14 cellular contexts compared by ENCODE assay signal in genomic region chr3:67461667-67462142, GRCh38.
DNase-seq lines count a peak whose midpoint lies in the region; ATAC-seq and TF ChIP-seq lines count a peak whose summit lies in the region.
"Had no signal": no experiment of that assay in that cellular context is flagged by ENCODE, and none has a peak within 500 bp of the region (broad histone marks: within the 10 kb centered on the region; RNA-seq: fewer than 3 reads in every experiment).

No MANE protein-coding gene starts in this region.

- H3K4me2 ChIP-seq in GM23248 (ENCODE audit: unreplicated experiment) = no peak overlapping the region
- H3K4me2 ChIP-seq in SK-N-SH = peak overlapping the region; percentile 64

- TF ChIP-seq RAD21 in SK-N-SH (IDR thresholded peaks at IDR 0.05; ENCODE audit: low read length) = no peak

- H3K4me3 ChIP-seq in GM23248 (no peak overlapping the region), SK-N-SH (ENCODE audit: low read depth in 2 of 2, low read length in 1 of 2) (no peak overlapping the region), fibroblast of pulmonary artery (replicated peaks; ENCODE audit: low read depth, low read length) (no peak overlapping the region)
- H3K4me3 ChIP-seq: adrenal gland, MG63, skin epidermis had no signal

- CTCF ChIA-PET in SK-N-SH (lab: Yijun Ruan, JAX) = no interaction called here

- ATAC-seq in GM18870 (IDR thresholded peaks at IDR 0.05; ENCODE audit: unreplicated experiment) (no peak), GM21381 (IDR thresholded peaks at IDR 0.05; ENCODE audit: unreplicated experiment) (no peak), GM21786 (IDR thresholded peaks at IDR 0.05; ENCODE audit: unreplicated experiment) (no peak)

- H3K36me3 ChIP-seq in GM23248 (ENCODE audit: low read depth) (no peaks in the 10 kb centered on the region), SK-N-SH (replicated peaks in 1 of 2; ENCODE audit: control insufficient read depth in 1 of 2, insufficient read depth in 2 of 2, low read length in 1 of 2) (no peaks in the 10 kb centered on the region)
- H3K36me3 ChIP-seq: adrenal gland, MG63 had no signal

- H3K9ac ChIP-seq in GM23248 (no peak overlapping the region), SK-N-SH (peak overlapping the region; percentile 51; the same call in 1 of the 2 replicates)

- no peak for TF ChIP-seq CTCF in SK-N-SH (IDR thresholded peaks at IDR 0.05)
- no peak for TF ChIP-seq CTCF in fibroblast of pulmonary artery (IDR thresholded peaks at IDR 0.05; ENCODE audit: low read length, missing control alignments)

- H3K9me2 ChIP-seq in GM23248 (ENCODE audit: insufficient read depth) (no peaks in the 10 kb centered on the region), SK-N-SH (no peaks in the 10 kb centered on the region)

- DNase-seq in AG08395 (ENCODE audit: low spot score) (peak; percentile 48), GM23248 (peak; percentile 10), SK-N-SH (no peak), fibroblast of pulmonary artery (ENCODE audit: low read depth) (peak; percentile 55), DMS79 treated with DMSO at 0.1 percent for 48 hours (lab: John Stamatoyannopoulos, UW) (no peak)
- DNase-seq: activated CD4-positive, alpha-beta T cell treated with anti-CD3 and anti-CD28 coated beads, Interleukin-2, amount 50 U/mL, for 48 hours; adrenal gland; CD4-positive, CD25-positive, alpha-beta regulatory T cell; MG63; NCI-H774 had no signal

- H2AFZ ChIP-seq in GM23248 = no peak overlapping the region
- peak overlapping the region; percentile 9; the same call in 1 of the 2 replicates for H2AFZ ChIP-seq in SK-N-SH (ENCODE audit: low read depth)

- H3K4me1 ChIP-seq in GM23248 (ENCODE audit: insufficient read depth) = peaks cover 9% of the 10 kb centered on the region; the same call in 1 of the 2 replicates
- peaks cover 5 to 24% of the 10 kb centered on the region in 2 experiments for H3K4me1 ChIP-seq in SK-N-SH (ENCODE audit: control insufficient read depth in 1 of 2, insufficient read depth in 2 of 2, low read depth in 1 of 2, low read length in 1 of 2)
- H3K4me1 ChIP-seq: adrenal gland had no signal

- H4K20me1 ChIP-seq in GM23248 (ENCODE audit: insufficient read depth) (0 out of 2 replicates have a peak, but pooled peaks cover 4% of the 10 kb centered on the region), SK-N-SH (ENCODE audit: insufficient read depth) (no peaks in the 10 kb centered on the region)

- no peaks in the 10 kb centered on the region for H3K27me3 ChIP-seq in GM23248 (replicated peaks; ENCODE audit: insufficient read depth)
- H3K27me3 ChIP-seq in SK-N-SH (ENCODE audit: insufficient read depth) = no peaks in the 10 kb centered on the region
- H3K27me3 ChIP-seq: adrenal gland, MG63 had no signal

- no peaks in the 10 kb centered on the region for H3K79me2 ChIP-seq in GM23248 (ENCODE audit: insufficient read depth)
- H3K79me2 ChIP-seq in SK-N-SH (ENCODE audit: insufficient read depth) = no peaks in the 10 kb centered on the region

- in situ Hi-C loops in GM23248 (cut with MboI) = no loop called here

- H3F3A ChIP-seq in GM23248 (ENCODE audit: insufficient read depth) (no peaks in the 10 kb centered on the region), SK-N-SH (replicated peaks; ENCODE audit: insufficient read depth) (peaks cover 20% of the 10 kb centered on the region)

- POLR2A ChIA-PET in SK-N-SH (lab: Yijun Ruan, JAX) = no interaction called here

- H3K9me3 ChIP-seq in GM23248 (ENCODE audit: low read depth) (no peaks in the 10 kb centered on the region), SK-N-SH (no peaks in the 10 kb centered on the region)
- H3K9me3 ChIP-seq: adrenal gland, MG63 had no signal

- peak in 1 of 2 experiments; percentile 65; a peak in 1 of 4 replicates for TF ChIP-seq EP300 in SK-N-SH (IDR thresholded peaks at IDR 0.05; ENCODE audit: borderline replicate concordance in 1 of 2, low read depth in 1 of 2, low read length in 1 of 2)

- H3K27ac ChIP-seq in GM23248 (no peak overlapping the region), SK-N-SH (ENCODE audit: low read depth in 2 of 2, low read length in 1 of 2) (peak overlapping the region; percentile 50 to 87)
- H3K27ac ChIP-seq: adrenal gland, skin epidermis had no signal

- 65 to 66% methylated on average over 3 of the region's 3 CpGs for WGBS in GM23248 (ENCODE audit: low coverage in 1 of 2, low lambda C conversion rate in 2 of 2, missing lambda C conversion rate in 2 of 2), 2 experiments
- WGBS in SK-N-SH (ENCODE audit: low lambda C conversion rate) = 20% methylated on average over 3 of the region's 3 CpGs

TF ChIP-seq in SK-N-SH, 30 proteins besides CTCF, POLR2A, EP300 and RAD21 (continues in another document):
- TF ChIP-seq ELF1 (IDR thresholded peaks at IDR 0.05) (no peak), GABPA (IDR thresholded peaks at IDR 0.05; ENCODE audit: low read depth) (no peak), MAX (IDR thresholded peaks at IDR 0.05; ENCODE audit: low read depth) (no peak), CHD2 (IDR thresholded peaks at IDR 0.05; ENCODE audit: low read length, partially characterized antibody) (no peak), SIN3A (IDR thresholded peaks at IDR 0.05; ENCODE audit: borderline replicate concordance, low read depth, low read length) (no peak), POLR2AphosphoS5 (IDR thresholded peaks at IDR 0.05; ENCODE audit: low read depth, low read length) (0 out of 2 replicates have a peak, but pooled peaks have one; percentile 18), FOXJ3 (CRISPR knock-in tag; IDR thresholded peaks at IDR 0.05) (no peak), NRF1 (IDR thresholded peaks at IDR 0.05; ENCODE audit: low read depth, low read length) (no peak), FOSL2 (IDR thresholded peaks at IDR 0.05; ENCODE audit: borderline replicate concordance, low read depth) (peak; percentile 53; the same call in 1 of the 2 replicates), TAF1 (IDR thresholded peaks at IDR 0.05; ENCODE audit: borderline replicate concordance, low read depth, low read length) (no peak), NFIC (IDR thresholded peaks at IDR 0.05; ENCODE audit: borderline replicate concordance) (peak; percentile 63; the same call in 1 of the 2 replicates), MEF2A (IDR thresholded peaks at IDR 0.05; ENCODE audit: borderline replicate concordance, low read depth) (no peak), TEAD4 (IDR thresholded peaks at IDR 0.05; ENCODE audit: borderline replicate concordance, insufficient read depth) (peak; percentile 46; the same call in 1 of the 2 replicates), GATA2 (CRISPR knock-in tag; IDR thresholded peaks at IDR 0.05) (no peak)
- TF ChIP-seq, protein P1, sequence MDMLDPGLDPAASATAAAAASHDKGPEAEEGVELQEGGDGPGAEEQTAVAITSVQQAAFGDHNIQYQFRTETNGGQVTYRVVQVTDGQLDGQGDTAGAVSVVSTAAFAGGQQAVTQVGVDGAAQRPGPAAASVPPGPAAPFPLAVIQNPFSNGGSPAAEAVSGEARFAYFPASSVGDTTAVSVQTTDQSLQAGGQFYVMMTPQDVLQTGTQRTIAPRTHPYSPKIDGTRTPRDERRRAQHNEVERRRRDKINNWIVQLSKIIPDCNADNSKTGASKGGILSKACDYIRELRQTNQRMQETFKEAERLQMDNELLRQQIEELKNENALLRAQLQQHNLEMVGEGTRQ (IDR thresholded peaks at IDR 0.05; ENCODE audit: borderline replicate concordance, low read depth, low read length) = no peak
- TF ChIP-seq, protein P2, sequence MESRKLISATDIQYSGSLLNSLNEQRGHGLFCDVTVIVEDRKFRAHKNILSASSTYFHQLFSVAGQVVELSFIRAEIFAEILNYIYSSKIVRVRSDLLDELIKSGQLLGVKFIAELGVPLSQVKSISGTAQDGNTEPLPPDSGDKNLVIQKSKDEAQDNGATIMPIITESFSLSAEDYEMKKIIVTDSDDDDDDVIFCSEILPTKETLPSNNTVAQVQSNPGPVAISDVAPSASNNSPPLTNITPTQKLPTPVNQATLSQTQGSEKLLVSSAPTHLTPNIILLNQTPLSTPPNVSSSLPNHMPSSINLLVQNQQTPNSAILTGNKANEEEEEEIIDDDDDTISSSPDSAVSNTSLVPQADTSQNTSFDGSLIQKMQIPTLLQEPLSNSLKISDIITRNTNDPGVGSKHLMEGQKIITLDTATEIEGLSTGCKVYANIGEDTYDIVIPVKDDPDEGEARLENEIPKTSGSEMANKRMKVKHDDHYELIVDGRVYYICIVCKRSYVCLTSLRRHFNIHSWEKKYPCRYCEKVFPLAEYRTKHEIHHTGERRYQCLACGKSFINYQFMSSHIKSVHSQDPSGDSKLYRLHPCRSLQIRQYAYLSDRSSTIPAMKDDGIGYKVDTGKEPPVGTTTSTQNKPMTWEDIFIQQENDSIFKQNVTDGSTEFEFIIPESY (IDR thresholded peaks at IDR 0.05; ENCODE audit: borderline replicate concordance, low read depth) = 0 out of 2 replicates have a peak, but pooled peaks have one; percentile 24
- TF ChIP-seq, protein P3, sequence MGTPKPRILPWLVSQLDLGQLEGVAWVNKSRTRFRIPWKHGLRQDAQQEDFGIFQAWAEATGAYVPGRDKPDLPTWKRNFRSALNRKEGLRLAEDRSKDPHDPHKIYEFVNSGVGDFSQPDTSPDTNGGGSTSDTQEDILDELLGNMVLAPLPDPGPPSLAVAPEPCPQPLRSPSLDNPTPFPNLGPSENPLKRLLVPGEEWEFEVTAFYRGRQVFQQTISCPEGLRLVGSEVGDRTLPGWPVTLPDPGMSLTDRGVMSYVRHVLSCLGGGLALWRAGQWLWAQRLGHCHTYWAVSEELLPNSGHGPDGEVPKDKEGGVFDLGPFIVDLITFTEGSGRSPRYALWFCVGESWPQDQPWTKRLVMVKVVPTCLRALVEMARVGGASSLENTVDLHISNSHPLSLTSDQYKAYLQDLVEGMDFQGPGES (IDR thresholded peaks at IDR 0.05; ENCODE audit: low read depth, low read length) = no peak

Comparison
In these comparisons a context has a peak if more than half of its experiments do, and no peak if none do; other contexts are left out.
1. DNase-seq: peak in AG08395 (single experiment), GM23248 (single experiment) and fibroblast of pulmonary artery (single experiment); none in SK-N-SH (single experiment) and DMS79 treated with DMSO at 0.1 percent for 48 hours (single experiment).